Comparison of ENCODE assay signal across 2 cellular contexts in the genomic region with DNA sequence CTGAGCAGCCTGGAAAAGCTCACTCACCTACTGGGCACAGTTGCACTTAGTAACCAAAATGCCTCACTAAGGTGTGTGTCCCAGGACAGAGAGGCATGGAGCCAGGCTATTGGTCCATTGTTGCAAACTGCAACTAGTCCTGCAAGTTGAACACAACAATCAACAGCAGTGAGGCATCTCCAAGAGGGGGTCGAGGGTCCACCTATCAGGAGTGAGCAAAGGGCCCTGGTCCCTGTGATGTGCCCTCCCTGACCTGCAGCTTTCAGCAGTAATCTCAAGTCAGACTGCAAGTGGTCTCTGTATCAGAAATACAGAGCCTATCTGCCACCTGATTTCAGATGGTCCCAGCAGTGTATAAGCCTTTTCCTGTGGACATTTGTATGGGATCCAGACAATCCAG.
TF ChIP-seq lines count a peak whose summit lies in the region.

No MANE protein-coding gene starts in this region.

TF ChIP-seq in HEK293, 187 proteins besides CTCF, POLR2A, EP300 and RAD21:
- TF ChIP-seq, protein P1, sequence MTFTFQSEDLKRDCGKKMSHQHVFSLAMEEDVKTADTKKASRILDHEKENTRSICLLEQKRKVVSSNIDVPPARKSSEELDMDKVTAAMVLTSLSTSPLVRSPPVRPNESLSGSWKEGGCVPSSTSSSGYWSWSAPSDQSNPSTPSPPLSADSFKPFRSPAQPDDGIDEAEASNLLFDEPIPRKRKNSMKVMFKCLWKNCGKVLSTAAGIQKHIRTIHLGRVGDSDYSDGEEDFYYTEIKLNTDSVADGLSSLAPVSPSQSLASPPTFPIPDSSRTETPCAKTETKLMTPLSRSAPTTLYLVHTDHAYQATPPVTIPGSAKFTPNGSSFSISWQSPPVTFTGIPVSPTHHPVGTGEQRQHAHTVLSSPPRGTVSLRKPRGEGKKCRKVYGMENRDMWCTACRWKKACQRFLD (tag by site-specific recombination; IDR thresholded peaks at IDR 0.05) = no peak
- no peak for TF ChIP-seq KLF8 (tag by site-specific recombination; IDR thresholded peaks at IDR 0.05)
- no peak for TF ChIP-seq ZNF548 (tag by site-specific recombination; IDR thresholded peaks at IDR 0.05)
- TF ChIP-seq OVOL3 (tag by site-specific recombination; IDR thresholded peaks at IDR 0.05) = no peak
- no peak for TF ChIP-seq ZNF585B (tag by site-specific recombination; IDR thresholded peaks at IDR 0.05)
- TF ChIP-seq ZNF571 (tag by site-specific recombination; IDR thresholded peaks at IDR 0.05) = no peak
- TF ChIP-seq, protein P2, sequence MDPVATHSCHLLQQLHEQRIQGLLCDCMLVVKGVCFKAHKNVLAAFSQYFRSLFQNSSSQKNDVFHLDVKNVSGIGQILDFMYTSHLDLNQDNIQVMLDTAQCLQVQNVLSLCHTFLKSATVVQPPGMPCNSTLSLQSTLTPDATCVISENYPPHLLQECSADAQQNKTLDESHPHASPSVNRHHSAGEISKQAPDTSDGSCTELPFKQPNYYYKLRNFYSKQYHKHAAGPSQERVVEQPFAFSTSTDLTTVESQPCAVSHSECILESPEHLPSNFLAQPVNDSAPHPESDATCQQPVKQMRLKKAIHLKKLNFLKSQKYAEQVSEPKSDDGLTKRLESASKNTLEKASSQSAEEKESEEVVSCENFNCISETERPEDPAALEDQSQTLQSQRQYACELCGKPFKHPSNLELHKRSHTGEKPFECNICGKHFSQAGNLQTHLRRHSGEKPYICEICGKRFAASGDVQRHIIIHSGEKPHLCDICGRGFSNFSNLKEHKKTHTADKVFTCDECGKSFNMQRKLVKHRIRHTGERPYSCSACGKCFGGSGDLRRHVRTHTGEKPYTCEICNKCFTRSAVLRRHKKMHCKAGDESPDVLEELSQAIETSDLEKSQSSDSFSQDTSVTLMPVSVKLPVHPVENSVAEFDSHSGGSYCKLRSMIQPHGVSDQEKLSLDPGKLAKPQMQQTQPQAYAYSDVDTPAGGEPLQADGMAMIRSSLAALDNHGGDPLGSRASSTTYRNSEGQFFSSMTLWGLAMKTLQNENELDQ (tag by site-specific recombination; IDR thresholded peaks at IDR 0.05; ENCODE audit: low read depth) = no peak
- no peak for TF ChIP-seq SCRT2 (tag by site-specific recombination; IDR thresholded peaks at IDR 0.05)
- no peak for TF ChIP-seq IKZF3 (tag by site-specific recombination; IDR thresholded peaks at IDR 0.05)
- no peak for TF ChIP-seq ZSCAN30 (tag by site-specific recombination; IDR thresholded peaks at IDR 0.05)
TF ChIP-seq in HEK293: peak in this region for 0.

TF ChIP-seq in H1, 55 proteins besides CTCF, POLR2A, EP300 and RAD21 (continued from another document):
- no peak for TF ChIP-seq NANOG (IDR thresholded peaks at IDR 0.05; ENCODE audit: insufficient read depth, low read depth, low read length, poor library complexity, severe bottlenecking)
- TF ChIP-seq CREB1 (IDR thresholded peaks at IDR 0.05) = no peak
